In genomic region chr4:53558061-53558801, GRCh38 we compare ENCODE assay signal across 9 cellular contexts. TPM values are rescaled to one million over a fixed set of nuclear protein-coding genes. Genes with fewer than 3 reads are reported as not detected.
DNase-seq lines count a peak whose midpoint lies in the region; TF ChIP-seq lines count a peak whose summit lies in the region.
"Had no signal": no experiment of that assay in that cellular context is flagged by ENCODE, and none has a peak within 500 bp of the region (broad histone marks: within the 10 kb centered on the region; RNA-seq: fewer than 3 reads in every experiment).

No MANE protein-coding gene starts in this region.

- H3K27me3 ChIP-seq in Caco-2 (replicated peaks; ENCODE audit: control insufficient read depth, insufficient read depth, low read length) = no peaks in the 10 kb centered on the region
- H3K27me3 ChIP-seq: body of pancreas, SJSA1 had no signal

- no peak overlapping the region for H3K4me3 Mint-ChIP-seq in Caco-2 (ENCODE audit: unreplicated experiment)

- intact Hi-C loops in Caco-2 (cut with micrococcal nuclease; ENCODE audit: unreplicated experiment) = no loop called here

- no peaks in the 10 kb centered on the region for H3K4me1 ChIP-seq in Caco-2

- H3K36me3 Mint-ChIP-seq in Caco-2 (ENCODE audit: insufficient read depth, unreplicated experiment) = peaks cover 7% of the 10 kb centered on the region

- POLR2A ChIA-PET in RWPE1 (lab: Yijun Ruan, JAX; ENCODE audit: low non-redundant PET) (no interaction called here), Caco-2 (lab: Charles Lee) (no interaction called here)

- H3K9me3 Mint-ChIP-seq in Caco-2 (ENCODE audit: unreplicated experiment) = no peaks in the 10 kb centered on the region

- no peaks in the 10 kb centered on the region for H3K9me3 ChIP-seq in Caco-2
- H3K9me3 ChIP-seq: body of pancreas, SJSA1 had no signal

- no TSS peak for BruUV-seq in Caco-2 (replicated peaks; lab: Mats Ljungman, UMichigan)

- TF ChIP-seq CTCF in RWPE1 (conservative IDR thresholded peaks at IDR 0.05; ENCODE audit: low read depth) = no peak
- no peak for TF ChIP-seq CTCF in fibroblast of mammary gland (conservative IDR thresholded peaks at IDR 0.05; ENCODE audit: control insufficient read depth, insufficient read depth, low read depth, low read length)
- no peak for TF ChIP-seq CTCF in Caco-2 (IDR thresholded peaks at IDR 0.05; ENCODE audit: insufficient read depth in 1 of 2, low read depth in 1 of 2, low read length in 1 of 2, severe bottlenecking in 1 of 2, unreplicated experiment in 1 of 2)

- no peaks in the 10 kb centered on the region for H3K27me3 Mint-ChIP-seq in Caco-2 (ENCODE audit: insufficient read depth, unreplicated experiment)

- DNase-seq in HPDE6-E6E7 (ENCODE audit: extremely low spot score) (peak; percentile 71), RWPE1 (ENCODE audit: low spot score) (peak; percentile 76), fibroblast of mammary gland (ENCODE audit: low read depth) (peak; percentile 67), putamen (ENCODE audit: low spot score) (peak; percentile 79), Caco-2 (no peak)
- no peak for DNase-seq in stimulated activated CD4-positive, alpha-beta T cell treated with anti-CD3 and anti-CD28 coated beads, Interleukin-12 subunit alpha, Interleukin-12 subunit beta, amount 100 ng/mL, for 4 hours
- no peak for DNase-seq in stimulated activated CD4-positive, alpha-beta T cell treated with anti-CD3 and anti-CD28 coated beads, Interleukin-15, amount 100 ng/mL, for 24 hours
- DNase-seq: body of pancreas had no signal

- CTCF ChIA-PET in RWPE1 (lab: Yijun Ruan, JAX) = interaction anchor here (0.5 kb wide), 2 partner anchors 360 to 463 kb away, joined by 3 to 4 read pairs; no protein-coding TSS in a partner anchor
- CTCF ChIA-PET in Caco-2 (lab: Charles Lee) = no interaction called here

- peak overlapping the region; percentile 18; the same call in 1 of the 2 replicates for H3K27ac ChIP-seq in RWPE1
- H3K27ac ChIP-seq: SJSA1 had no signal

- H3K36me3 ChIP-seq in Caco-2 (ENCODE audit: control insufficient read depth, insufficient read depth, low read length) = no peaks in the 10 kb centered on the region
- H3K36me3 ChIP-seq: SJSA1 had no signal

- no peak overlapping the region for H3K4me3 ChIP-seq in fibroblast of mammary gland (ENCODE audit: control insufficient read depth, low read depth, low read length)
- no peak overlapping the region for H3K4me3 ChIP-seq in Caco-2 (ENCODE audit: low read depth, low read length)
- H3K4me3 ChIP-seq: body of pancreas, SJSA1 had no signal

- H3K27ac Mint-ChIP-seq in Caco-2 (ENCODE audit: unreplicated experiment) = no peak overlapping the region

- no peaks in the 10 kb centered on the region for H3K4me1 Mint-ChIP-seq in Caco-2 (ENCODE audit: low read depth, unreplicated experiment)

RNA-seq across cellular contexts. Expression of gene LNX1, which starts 33.1 kb away (rescaled TPM):
- 9.3 and 12.4 TPM in 2 replicates for total RNA-seq in Caco-2 (2022)
- total RNA-seq: SJSA1 had no signal

Comparison
In these comparisons a context has a peak if more than half of its experiments do, and no peak if none do; other contexts are left out.
1. DNase-seq: peak in HPDE6-E6E7 (single experiment), RWPE1 (single experiment), fibroblast of mammary gland (single experiment) and putamen (single experiment); none in stimulated activated CD4-positive, alpha-beta T cell treated with anti-CD3 and anti-CD28 coated beads, Interleukin-12 subunit alpha, Interleukin-12 subunit beta, amount 100 ng/mL, for 4 hours (single experiment), Caco-2 (0 of 2) and stimulated activated CD4-positive, alpha-beta T cell treated with anti-CD3 and anti-CD28 coated beads, Interleukin-15, amount 100 ng/mL, for 24 hours (single experiment).